In the genomic region with DNA sequence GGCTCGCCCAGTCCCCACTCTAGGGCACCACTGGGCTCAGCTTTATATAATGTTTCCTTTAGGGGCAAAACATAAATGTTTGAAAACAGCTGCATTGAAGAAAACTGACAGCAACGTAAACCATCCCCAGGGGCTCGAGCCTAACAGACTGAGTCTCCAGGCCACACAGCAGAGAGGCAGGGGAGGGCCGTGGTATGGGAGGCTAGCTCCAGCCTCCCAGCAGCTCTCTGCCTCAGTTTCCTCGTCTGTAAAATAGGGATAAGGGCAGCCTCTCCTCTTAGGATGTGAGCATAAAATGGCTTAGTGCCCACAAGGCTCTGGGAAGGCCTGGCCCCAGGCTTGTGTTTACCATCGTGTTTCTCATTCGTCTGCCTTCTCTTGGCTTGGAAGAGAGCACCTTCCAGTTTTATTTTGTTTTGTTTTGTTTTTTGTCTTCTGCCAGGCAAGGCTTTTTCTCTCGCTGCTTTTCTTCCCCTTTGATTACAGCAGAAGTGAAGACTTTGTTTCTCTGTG, we compare ENCODE assay signal across 2 cellular contexts.
TF ChIP-seq lines count a peak whose summit lies in the region.

No MANE protein-coding gene starts in this region.

TF ChIP-seq in IMR-90, 13 proteins besides CTCF, POLR2A, EP300 and RAD21:
- TF ChIP-seq BHLHE40 (IDR thresholded peaks at IDR 0.05; ENCODE audit: low read depth, low read length) (no peak), RCOR1 (IDR thresholded peaks at IDR 0.05; ENCODE audit: insufficient replicate concordance, low read length) (no peak), MAFK (IDR thresholded peaks at IDR 0.05; ENCODE audit: low read depth, low read length) (no peak), FOS (IDR thresholded peaks at IDR 0.05; ENCODE audit: low read depth, low read length) (no peak), MAZ (IDR thresholded peaks at IDR 0.05; ENCODE audit: borderline replicate concordance, low read depth, low read length) (no peak), SMC3 (IDR thresholded peaks at IDR 0.05; ENCODE audit: low read depth, low read length) (no peak), NFE2L2 (IDR thresholded peaks at IDR 0.05; ENCODE audit: low read depth, low read length) (no peak), CEBPB (IDR thresholded peaks at IDR 0.05; ENCODE audit: low read depth, low read length) (no peak), MXI1 (IDR thresholded peaks at IDR 0.05; ENCODE audit: borderline replicate concordance, low read depth, low read length) (no peak), RFX5 (IDR thresholded peaks at IDR 0.05; ENCODE audit: low read depth, low read length) (no peak), CHD1 (IDR thresholded peaks at IDR 0.05; ENCODE audit: low read depth, low read length) (no peak)
- TF ChIP-seq, protein P1, sequence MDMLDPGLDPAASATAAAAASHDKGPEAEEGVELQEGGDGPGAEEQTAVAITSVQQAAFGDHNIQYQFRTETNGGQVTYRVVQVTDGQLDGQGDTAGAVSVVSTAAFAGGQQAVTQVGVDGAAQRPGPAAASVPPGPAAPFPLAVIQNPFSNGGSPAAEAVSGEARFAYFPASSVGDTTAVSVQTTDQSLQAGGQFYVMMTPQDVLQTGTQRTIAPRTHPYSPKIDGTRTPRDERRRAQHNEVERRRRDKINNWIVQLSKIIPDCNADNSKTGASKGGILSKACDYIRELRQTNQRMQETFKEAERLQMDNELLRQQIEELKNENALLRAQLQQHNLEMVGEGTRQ (IDR thresholded peaks at IDR 0.05; ENCODE audit: low read depth, low read length): no peak
- TF ChIP-seq, protein P2, sequence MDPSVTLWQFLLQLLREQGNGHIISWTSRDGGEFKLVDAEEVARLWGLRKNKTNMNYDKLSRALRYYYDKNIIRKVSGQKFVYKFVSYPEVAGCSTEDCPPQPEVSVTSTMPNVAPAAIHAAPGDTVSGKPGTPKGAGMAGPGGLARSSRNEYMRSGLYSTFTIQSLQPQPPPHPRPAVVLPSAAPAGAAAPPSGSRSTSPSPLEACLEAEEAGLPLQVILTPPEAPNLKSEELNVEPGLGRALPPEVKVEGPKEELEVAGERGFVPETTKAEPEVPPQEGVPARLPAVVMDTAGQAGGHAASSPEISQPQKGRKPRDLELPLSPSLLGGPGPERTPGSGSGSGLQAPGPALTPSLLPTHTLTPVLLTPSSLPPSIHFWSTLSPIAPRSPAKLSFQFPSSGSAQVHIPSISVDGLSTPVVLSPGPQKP (IDR thresholded peaks at IDR 0.05; ENCODE audit: borderline replicate concordance, low read depth, low read length): no peak

TF ChIP-seq in K562, 482 proteins besides CTCF, POLR2A, EP300 and RAD21:
- no peak for TF ChIP-seq POU5F1 (IDR thresholded peaks at IDR 0.05; ENCODE audit: borderline replicate concordance, low read depth, low read length, partially characterized antibody)
- TF ChIP-seq PHF8 (IDR thresholded peaks at IDR 0.05; ENCODE audit: borderline replicate concordance, low read length): no peak
- TF ChIP-seq, protein P3, sequence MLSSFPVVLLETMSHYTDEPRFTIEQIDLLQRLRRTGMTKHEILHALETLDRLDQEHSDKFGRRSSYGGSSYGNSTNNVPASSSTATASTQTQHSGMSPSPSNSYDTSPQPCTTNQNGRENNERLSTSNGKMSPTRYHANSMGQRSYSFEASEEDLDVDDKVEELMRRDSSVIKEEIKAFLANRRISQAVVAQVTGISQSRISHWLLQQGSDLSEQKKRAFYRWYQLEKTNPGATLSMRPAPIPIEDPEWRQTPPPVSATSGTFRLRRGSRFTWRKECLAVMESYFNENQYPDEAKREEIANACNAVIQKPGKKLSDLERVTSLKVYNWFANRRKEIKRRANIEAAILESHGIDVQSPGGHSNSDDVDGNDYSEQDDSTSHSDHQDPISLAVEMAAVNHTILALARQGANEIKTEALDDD (IDR thresholded peaks at IDR 0.05): no peak
- TF ChIP-seq BMI1 (IDR thresholded peaks at IDR 0.05; ENCODE audit: low read length): no peak
- TF ChIP-seq, protein P4, sequence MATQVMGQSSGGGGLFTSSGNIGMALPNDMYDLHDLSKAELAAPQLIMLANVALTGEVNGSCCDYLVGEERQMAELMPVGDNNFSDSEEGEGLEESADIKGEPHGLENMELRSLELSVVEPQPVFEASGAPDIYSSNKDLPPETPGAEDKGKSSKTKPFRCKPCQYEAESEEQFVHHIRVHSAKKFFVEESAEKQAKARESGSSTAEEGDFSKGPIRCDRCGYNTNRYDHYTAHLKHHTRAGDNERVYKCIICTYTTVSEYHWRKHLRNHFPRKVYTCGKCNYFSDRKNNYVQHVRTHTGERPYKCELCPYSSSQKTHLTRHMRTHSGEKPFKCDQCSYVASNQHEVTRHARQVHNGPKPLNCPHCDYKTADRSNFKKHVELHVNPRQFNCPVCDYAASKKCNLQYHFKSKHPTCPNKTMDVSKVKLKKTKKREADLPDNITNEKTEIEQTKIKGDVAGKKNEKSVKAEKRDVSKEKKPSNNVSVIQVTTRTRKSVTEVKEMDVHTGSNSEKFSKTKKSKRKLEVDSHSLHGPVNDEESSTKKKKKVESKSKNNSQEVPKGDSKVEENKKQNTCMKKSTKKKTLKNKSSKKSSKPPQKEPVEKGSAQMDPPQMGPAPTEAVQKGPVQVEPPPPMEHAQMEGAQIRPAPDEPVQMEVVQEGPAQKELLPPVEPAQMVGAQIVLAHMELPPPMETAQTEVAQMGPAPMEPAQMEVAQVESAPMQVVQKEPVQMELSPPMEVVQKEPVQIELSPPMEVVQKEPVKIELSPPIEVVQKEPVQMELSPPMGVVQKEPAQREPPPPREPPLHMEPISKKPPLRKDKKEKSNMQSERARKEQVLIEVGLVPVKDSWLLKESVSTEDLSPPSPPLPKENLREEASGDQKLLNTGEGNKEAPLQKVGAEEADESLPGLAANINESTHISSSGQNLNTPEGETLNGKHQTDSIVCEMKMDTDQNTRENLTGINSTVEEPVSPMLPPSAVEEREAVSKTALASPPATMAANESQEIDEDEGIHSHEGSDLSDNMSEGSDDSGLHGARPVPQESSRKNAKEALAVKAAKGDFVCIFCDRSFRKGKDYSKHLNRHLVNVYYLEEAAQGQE (CRISPR knock-in tag; IDR thresholded peaks at IDR 0.05; ENCODE audit: low read depth): no peak
- TF ChIP-seq, protein P5, sequence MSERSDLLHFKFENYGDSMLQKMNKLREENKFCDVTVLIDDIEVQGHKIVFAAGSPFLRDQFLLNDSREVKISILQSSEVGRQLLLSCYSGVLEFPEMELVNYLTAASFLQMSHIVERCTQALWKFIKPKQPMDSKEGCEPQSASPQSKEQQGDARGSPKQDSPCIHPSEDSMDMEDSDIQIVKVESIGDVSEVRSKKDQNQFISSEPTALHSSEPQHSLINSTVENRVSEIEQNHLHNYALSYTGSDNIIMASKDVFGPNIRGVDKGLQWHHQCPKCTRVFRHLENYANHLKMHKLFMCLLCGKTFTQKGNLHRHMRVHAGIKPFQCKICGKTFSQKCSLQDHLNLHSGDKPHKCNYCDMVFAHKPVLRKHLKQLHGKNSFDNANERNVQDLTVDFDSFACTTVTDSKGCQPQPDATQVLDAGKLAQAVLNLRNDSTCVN (CRISPR knock-in tag; IDR thresholded peaks at IDR 0.05): no peak
- no peak for TF ChIP-seq ZEB2 (IDR thresholded peaks at IDR 0.05)
- no peak for TF ChIP-seq ZNF431 (CRISPR knock-in tag; IDR thresholded peaks at IDR 0.05)
- TF ChIP-seq MYBL2 (IDR thresholded peaks at IDR 0.05; ENCODE audit: low read depth): no peak
- TF ChIP-seq MYBL2 (CRISPR knock-in tag; IDR thresholded peaks at IDR 0.05; ENCODE audit: borderline replicate concordance): no peak
- no peak for TF ChIP-seq SMAD1 (IDR thresholded peaks at IDR 0.05; ENCODE audit: low read depth, low read length, partially characterized antibody)
- TF ChIP-seq IRF2 (CRISPR knock-in tag; IDR thresholded peaks at IDR 0.05): no peak
- TF ChIP-seq, protein P6, sequence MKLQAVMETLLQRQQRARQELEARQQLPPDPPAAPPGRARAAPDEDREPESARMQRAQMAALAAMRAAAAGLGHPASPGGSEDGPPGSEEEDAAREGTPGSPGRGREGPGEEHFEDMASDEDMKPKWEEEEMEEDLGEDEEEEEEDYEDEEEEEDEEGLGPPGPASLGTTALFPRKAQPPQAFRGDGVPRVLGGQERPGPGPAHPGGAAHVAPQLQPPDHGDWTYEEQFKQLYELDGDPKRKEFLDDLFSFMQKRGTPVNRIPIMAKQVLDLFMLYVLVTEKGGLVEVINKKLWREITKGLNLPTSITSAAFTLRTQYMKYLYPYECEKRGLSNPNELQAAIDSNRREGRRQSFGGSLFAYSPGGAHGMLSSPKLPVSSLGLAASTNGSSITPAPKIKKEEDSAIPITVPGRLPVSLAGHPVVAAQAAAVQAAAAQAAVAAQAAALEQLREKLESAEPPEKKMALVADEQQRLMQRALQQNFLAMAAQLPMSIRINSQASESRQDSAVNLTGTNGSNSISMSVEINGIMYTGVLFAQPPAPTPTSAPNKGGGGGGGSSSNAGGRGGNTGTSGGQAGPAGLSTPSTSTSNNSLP (IDR thresholded peaks at IDR 0.05; ENCODE audit: borderline replicate concordance, low read depth, low read length): no peak
- no peak for TF ChIP-seq RBFOX2 (IDR thresholded peaks at IDR 0.05; ENCODE audit: low read depth, low read length)
- TF ChIP-seq, protein P1 (CRISPR knock-in tag; IDR thresholded peaks at IDR 0.05): no peak
TF ChIP-seq in K562: peak in this region for 0.
